In the genomic region with DNA sequence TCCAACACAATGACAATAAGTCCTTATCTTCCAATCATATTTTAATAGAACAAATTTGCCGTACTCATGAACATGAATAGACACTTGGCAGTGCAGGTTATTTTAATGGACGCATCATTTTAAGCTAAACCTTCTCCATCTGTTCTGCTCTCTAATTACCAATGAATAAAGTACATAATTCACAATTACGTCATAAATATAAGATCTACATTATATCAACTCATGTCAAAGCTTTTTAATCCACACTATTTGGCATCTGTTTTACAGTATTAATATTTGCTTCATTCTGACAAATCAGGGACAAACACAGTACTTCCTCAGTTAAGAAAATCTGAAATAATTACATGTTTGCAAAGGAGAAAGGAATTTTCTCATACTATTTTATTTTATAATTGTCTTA, we compare ENCODE assay signal across 27 cellular contexts.
"Had no signal": no experiment of that assay in that cellular context is flagged by ENCODE, and none has a peak within 500 bp of the region (broad histone marks: within the 10 kb centered on the region; RNA-seq: fewer than 3 reads in every experiment).

No MANE protein-coding gene starts in this region.

- H3K4me1 ChIP-seq: adrenal gland, body of pancreas, breast epithelium had no signal

- H3K27me3 ChIP-seq: adrenal gland, body of pancreas, breast epithelium had no signal

- FAIRE-seq: astrocyte had no signal

- H3K4me3 ChIP-seq: adrenal gland, body of pancreas, breast epithelium had no signal

- ATAC-seq: activated naive CD4-positive, alpha-beta T cell treated with anti-CD3 and anti-CD28 coated beads, Interleukin-2, amount 50 U/mL, for 72 hours; activated T-cell treated with anti-CD3 and anti-CD28 coated beads, Interleukin-2, amount 50 U/mL, for 4 hours; body of pancreas had no signal

- H3K36me3 ChIP-seq: adrenal gland, breast epithelium had no signal

- DNase-seq: activated B cell treated with CpG ODN at 0.5 μM for 24 hours; activated CD4-positive, alpha-beta memory T cell treated with anti-CD3 and anti-CD28 coated beads for 36 hours; activated CD4-positive, alpha-beta T cell treated with anti-CD3 and anti-CD28 coated beads for 4 hours; activated CD4-positive, alpha-beta T cell treated with anti-CD3 and anti-CD28 coated beads, Interleukin-2, amount 50 U/mL, for 1 hour; activated CD4-positive, CD25-positive, alpha-beta regulatory T cell treated with anti-CD3 and anti-CD28 coated beads, Interleukin-2, amount 50 U/mL, for 72 hours; activated CD8-positive, alpha-beta memory T cell treated with anti-CD3 and anti-CD28 coated beads, Interleukin-2, amount 50 U/mL, for 4 hours; activated gamma-delta T cell treated with Interleukin-2 at 50 U/mL for 16 hours; activated naive CD4-positive, alpha-beta T cell treated with anti-CD3 and anti-CD28 coated beads for 36 hours; activated T-cell treated with anti-CD3 and anti-CD28 coated beads for 4 hours; activated T-cell treated with anti-CD3 and anti-CD28 coated beads, Interleukin-2, amount 50 U/mL, for 4 hours; adrenal gland; body of pancreas; cortex of kidney; NCI-H146; NCI-H1930; NCI-H2081 treated with DMSO at 0.1 percent for 48 hours; NCI-H226; NCI-H774; Right ventricle myocardium superior; SW 1271; T-helper 1 cell; T-helper 2 cell; T-helper 9 cell had no signal

- H3K9me3 ChIP-seq: adrenal gland, body of pancreas had no signal

- H3K27ac ChIP-seq: adrenal gland, body of pancreas, breast epithelium, VCaP had no signal
